8 cellular contexts compared by ENCODE assay signal in genomic region chr17:46192484-46193245, GRCh38. TPM values are rescaled to one million over a fixed set of nuclear protein-coding genes. Genes with fewer than 3 reads are reported as not detected.
A peak's percentile ranks its signal among the peaks of the same experiment; 100 is the strongest.
DNase-seq lines count a peak whose midpoint lies in the region; ATAC-seq and TF ChIP-seq lines count a peak whose summit lies in the region.

No MANE protein-coding gene starts in this region.

- H3K4me3 Mint-ChIP-seq in dendritic cell treated with granulocyte-macrophage colony-stimulating factor and Interleukin-4, amounts not matched to agents 40 ng/mL and 50 ng/mL, for 4 days, result peak overlapping the region; percentile 91

- peak overlapping the region; percentile 97 for H3K27ac Mint-ChIP-seq in dendritic cell treated with granulocyte-macrophage colony-stimulating factor and Interleukin-4, amounts not matched to agents 40 ng/mL and 50 ng/mL, for 4 days

- no peaks in the 10 kb centered on the region for H3K27me3 ChIP-seq in right lobe of liver

- no peak for TF ChIP-seq CTCF in right lobe of liver (IDR thresholded peaks at IDR 0.05)

- peaks cover 51% of the 10 kb centered on the region for H3K36me3 Mint-ChIP-seq in dendritic cell treated with granulocyte-macrophage colony-stimulating factor and Interleukin-4, amounts not matched to agents 40 ng/mL and 50 ng/mL, for 4 days (ENCODE audit: low read depth)

- peak; percentile 67 to 69 for DNase-seq in AML-193 (lab: John Stamatoyannopoulos, UW)
- peak; percentile 80 for DNase-seq in NCI-H510A treated with DMSO at 0.1 percent for 48 hours (lab: John Stamatoyannopoulos, UW)
- DNase-seq in activated CD4-positive, alpha-beta T cell treated with anti-CD3 and anti-CD28 coated beads for 4 hours, result peak; percentile 45 to 66
- DNase-seq in right lobe of liver, result peak; percentile 64 to 83 (median 70)
- peak; percentile 67 for DNase-seq in stimulated activated CD4-positive, alpha-beta T cell treated with anti-CD3 and anti-CD28 coated beads, Interleukin-4, amount 100 ng/mL, for 24 hours

- under 1% methylated on average over 20 of the region's 69 CpGs for WGBS in right lobe of liver (ENCODE audit: insufficient coverage, low coverage, low lambda C conversion rate, missing lambda C conversion rate)

- H3K9me3 Mint-ChIP-seq in dendritic cell treated with granulocyte-macrophage colony-stimulating factor and Interleukin-4, amounts not matched to agents 40 ng/mL and 50 ng/mL, for 4 days, result no peaks in the 10 kb centered on the region

- intact Hi-C loops in dendritic cell treated with granulocyte-macrophage colony-stimulating factor and Interleukin-4, amounts not matched to agents 40 ng/mL and 50 ng/mL, for 4 days (cut with micrococcal nuclease), result no loop called here
- intact Hi-C loops in right lobe of liver (cut with DNase I), result loop anchor here (5.0 to 10.0 kb wide), 2 partner anchors 82 to 145 kb away; no protein-coding TSS in a partner anchor

- H3K4me1 ChIP-seq in right lobe of liver, result peaks cover 0 to 51% (median 0%) of the 10 kb centered on the region in 4 donors

- no peaks in the 10 kb centered on the region for H3K36me3 ChIP-seq in right lobe of liver

- ATAC-seq in GM19025 (IDR thresholded peaks at IDR 0.05; ENCODE audit: low read depth, unreplicated experiment) (peak; percentile 33), HG03196 (IDR thresholded peaks at IDR 0.05; ENCODE audit: unreplicated experiment) (peak; percentile 32), right lobe of liver (peak; percentile 26 to 54 (median 38))

- no peaks in the 10 kb centered on the region for H3K27me3 Mint-ChIP-seq in dendritic cell treated with granulocyte-macrophage colony-stimulating factor and Interleukin-4, amounts not matched to agents 40 ng/mL and 50 ng/mL, for 4 days

- H3K4me1 Mint-ChIP-seq in dendritic cell treated with granulocyte-macrophage colony-stimulating factor and Interleukin-4, amounts not matched to agents 40 ng/mL and 50 ng/mL, for 4 days (ENCODE audit: low read depth), result peaks cover 49% of the 10 kb centered on the region

- no peaks in the 10 kb centered on the region for H3K9me3 ChIP-seq in right lobe of liver

- H3K4me3 ChIP-seq in right lobe of liver, result peak overlapping the region; percentile 81 to 90 (median 83)

- peak overlapping the region; percentile 95 to 99 (median 99) for H3K27ac ChIP-seq in right lobe of liver

- TF ChIP-seq POLR2A in right lobe of liver (IDR thresholded peaks at IDR 0.05), result no peak

RNA-seq across cellular contexts. Expression of gene KANSL1, which starts 0.6 kb away (rescaled TPM):
- 10 to 100 TPM; 23.1 to 29.5 (median 25.9) TPM for total RNA-seq in right lobe of liver

Comparison
In these comparisons a context has a peak if more than half of its experiments do, and no peak if none do; other contexts are left out.
1. Peak in every context shown above with its lines: DNase-seq, ATAC-seq, H3K4me3 ChIP-seq and H3K27ac ChIP-seq.